ENCODE assay signal across 1 cellular context in genomic region chr20:30579824-30580438, GRCh38.
TF ChIP-seq lines count a peak whose summit lies in the region.
"Not testable (repeated sequence)": the region's sequence is repeated elsewhere in the genome, so short reads cannot be mapped to it uniquely, and the experiment has no call there.

No MANE protein-coding gene starts in this region.

TF ChIP-seq in HepG2, 621 proteins besides CTCF, POLR2A, EP300 and RAD21 (continued from another document and continues in another):
- TF ChIP-seq ZNF839 (CRISPR knock-in tag; IDR thresholded peaks at IDR 0.05; ENCODE audit: borderline replicate concordance) (0 out of 2 replicates have a peak, but pooled peaks have one; percentile 61), MXD4 (CRISPR knock-in tag; IDR thresholded peaks at IDR 0.05) (peak; percentile 55; the same call in 1 of the 2 replicates), ZBTB40 (IDR thresholded peaks at IDR 0.05) (peak; percentile 40; the same call in 1 of the 2 replicates), MNT (IDR thresholded peaks at IDR 0.05) (peak; percentile 3; the same call in 1 of the 2 replicates), MAX (IDR thresholded peaks at IDR 0.05) (peak; percentile 59), ZBTB1 (CRISPR knock-in tag; IDR thresholded peaks at IDR 0.05; ENCODE audit: borderline replicate concordance) (0 out of 2 replicates have a peak, but pooled peaks have one; percentile 58), ETV5 (CRISPR knock-in tag; IDR thresholded peaks at IDR 0.05; ENCODE audit: borderline replicate concordance) (0 out of 2 replicates have a peak, but pooled peaks have one; percentile 17), HOXA3 (CRISPR knock-in tag; IDR thresholded peaks at IDR 0.05) (peak; percentile 75), ZNF768 (CRISPR knock-in tag; IDR thresholded peaks at IDR 0.05) (0 out of 2 replicates have a peak, but pooled peaks have one; percentile 38), THAP11 (CRISPR knock-in tag; IDR thresholded peaks at IDR 0.05) (peak; percentile 98), POLR2G (IDR thresholded peaks at IDR 0.05; ENCODE audit: low read depth, low read length) (peak; percentile 58), ZBTB33 (CRISPR knock-in tag; IDR thresholded peaks at IDR 0.05) (peak; percentile 79), FOXP4 (CRISPR knock-in tag; IDR thresholded peaks at IDR 0.05) (peak; percentile 27; the same call in 1 of the 2 replicates), GATAD1 (CRISPR knock-in tag; IDR thresholded peaks at IDR 0.05) (0 out of 2 replicates have a peak, but pooled peaks have one; percentile 16), SMAD1 (CRISPR knock-in tag; IDR thresholded peaks at IDR 0.05; ENCODE audit: borderline replicate concordance, low read depth) (0 out of 2 replicates have a peak, but pooled peaks have one; percentile 56), CREM (IDR thresholded peaks at IDR 0.05) (peak; percentile 97), ZBTB4 (CRISPR knock-in tag; IDR thresholded peaks at IDR 0.05; ENCODE audit: borderline replicate concordance) (peak; percentile 80; the same call in 1 of the 2 replicates), NFYB (CRISPR knock-in tag; IDR thresholded peaks at IDR 0.05) (peak; percentile 68; the same call in 1 of the 2 replicates), SKI (IDR thresholded peaks at IDR 0.05; ENCODE audit: partially characterized antibody) (peak; percentile 13), HMGXB4 (CRISPR knock-in tag; IDR thresholded peaks at IDR 0.05; ENCODE audit: borderline replicate concordance in 1 of 2, low read depth in 1 of 2) (peak in 1 of 2 experiments; percentile 43; a peak in 1 of 4 replicates), ELF1 (CRISPR knock-in tag; IDR thresholded peaks at IDR 0.05) (peak; percentile 94), YY1 (IDR thresholded peaks at IDR 0.05; ENCODE audit: insufficient read depth, insufficient replicate concordance, low read depth, low read length) (peak; percentile 18), CREB1 (IDR thresholded peaks at IDR 0.05) (0 out of 2 replicates have a peak, but pooled peaks have one; percentile 25), CREB1 (CRISPR knock-in tag; IDR thresholded peaks at IDR 0.05) (peak; percentile 79), UBTF (CRISPR knock-in tag; IDR thresholded peaks at IDR 0.05) (peak; percentile 38), KDM2A (CRISPR knock-in tag; IDR thresholded peaks at IDR 0.05; ENCODE audit: borderline replicate concordance, low read depth) (peak; percentile 68; the same call in 1 of the 2 replicates), GABPA (IDR thresholded peaks at IDR 0.05; ENCODE audit: low read depth, low read length) (peak; percentile 77), GABPA (CRISPR knock-in tag; IDR thresholded peaks at IDR 0.05; ENCODE audit: low read depth) (peak; percentile 94), TBX3 (IDR thresholded peaks at IDR 0.05; ENCODE audit: borderline replicate concordance) (0 out of 2 replicates have a peak, but pooled peaks have one; percentile 17), TAF1 (CRISPR knock-in tag; IDR thresholded peaks at IDR 0.05) (peak; percentile 70), RXRB (CRISPR knock-in tag; IDR thresholded peaks at IDR 0.05; ENCODE audit: borderline replicate concordance) (peak; percentile 58), MXI1 (IDR thresholded peaks at IDR 0.05; ENCODE audit: borderline replicate concordance, low read depth, low read length) (peak; percentile 47; the same call in 1 of the 3 replicates)
- TF ChIP-seq ZBTB40, CREM (CRISPR knock-in tag; IDR thresholded peaks at IDR 0.05): not testable (repeated sequence)
